ENCODE assay signal across 17 cellular contexts in genomic region chr9:636931-637591, GRCh38.
A peak's percentile ranks its signal among the peaks of the same experiment; 100 is the strongest.
DNase-seq lines count a peak whose midpoint lies in the region; ATAC-seq and TF ChIP-seq lines count a peak whose summit lies in the region.
"Had no signal": no experiment of that assay in that cellular context is flagged by ENCODE, and none has a peak within 500 bp of the region (broad histone marks: within the 10 kb centered on the region; RNA-seq: fewer than 3 reads in every experiment).

No MANE protein-coding gene starts in this region.

- TF ChIP-seq CTCF in OCI-LY3 (IDR thresholded peaks at IDR 0.05; ENCODE audit: low read depth, low read length), result no peak

- H3K9me3 ChIP-seq in OCI-LY3 (ENCODE audit: insufficient read depth, low read length), result peaks cover 7% of the 10 kb centered on the region; the same call in 1 of the 2 replicates
- H3K9me3 ChIP-seq: Caco-2 had no signal

- H3K27ac ChIP-seq in ACC112 (ENCODE audit: low read depth, low read length), result peak overlapping the region; percentile 26; the same call in 1 of the 2 replicates
- H3K27ac ChIP-seq in OCI-LY3 (ENCODE audit: low read length), result no peak overlapping the region
- peak overlapping the region; percentile 59 for H3K27ac ChIP-seq in epithelial cell of prostate

- H3K9me3 Mint-ChIP-seq in activated T-cell treated with anti-CD3 and anti-CD28 coated beads, Interleukin-2, amount 50 U/mL, for 24 hours, result no peaks in the 10 kb centered on the region

- H3K79me2 ChIP-seq in ACC112 (ENCODE audit: control insufficient read depth, insufficient read depth, low read length, unreplicated experiment) (no peaks in the 10 kb centered on the region), OCI-LY3 (ENCODE audit: low read length) (no peaks in the 10 kb centered on the region)

- ATAC-seq in GM18870 (IDR thresholded peaks at IDR 0.05; ENCODE audit: unreplicated experiment) (no peak), GM21737 (IDR thresholded peaks at IDR 0.05; ENCODE audit: unreplicated experiment) (no peak), GM21528 (IDR thresholded peaks at IDR 0.05; ENCODE audit: low FRiP score, unreplicated experiment) (no peak)
- ATAC-seq: GM12878, GM23338, PC-3 had no signal

- H3K4me3 ChIP-seq in ACC112 (ENCODE audit: low read depth, low read length), result no peak overlapping the region
- no peak overlapping the region for H3K4me3 ChIP-seq in OCI-LY3 (ENCODE audit: low read length)
- H3K4me3 ChIP-seq: GM12878, GM23338 had no signal

- DNase-seq in activated T-cell treated with anti-CD3 and anti-CD28 coated beads, Interleukin-2, amount 50 U/mL, for 24 hours, result no peak
- no peak for DNase-seq in activated T-cell treated with anti-CD3 and anti-CD28 coated beads, Interleukin-2, amount 50 U/mL, for 1 hour
- DNase-seq in epithelial cell of prostate (ENCODE audit: low read depth, low spot score), result no peak
- DNase-seq: Caco-2, DMS53, KBM-7, NCI-H1092, NCI-H2107, NCI-H69, PC-3 had no signal

- peaks cover 7% of the 10 kb centered on the region for H3K4me1 ChIP-seq in ACC112 (ENCODE audit: control insufficient read depth, insufficient read depth, low read length, unreplicated experiment)
- peaks cover 4% of the 10 kb centered on the region for H3K4me1 ChIP-seq in OCI-LY3 (ENCODE audit: low read length)

- H2AFZ ChIP-seq in ACC112 (ENCODE audit: low read length, unreplicated experiment) (peak overlapping the region; percentile 60), OCI-LY3 (ENCODE audit: low read depth, low read length) (0 out of 2 replicates have a peak overlapping the region, but pooled peaks have one; percentile 4)
- H2AFZ ChIP-seq: GM23338 had no signal

- H3K9ac ChIP-seq in OCI-LY3 (ENCODE audit: low read length), result no peak overlapping the region

- H3K36me3 Mint-ChIP-seq in activated T-cell treated with anti-CD3 and anti-CD28 coated beads, Interleukin-2, amount 50 U/mL, for 24 hours (ENCODE audit: low read depth), result no peaks in the 10 kb centered on the region

- no peaks in the 10 kb centered on the region for H3K36me3 ChIP-seq in ACC112 (ENCODE audit: insufficient read depth, low read length)
- no peaks in the 10 kb centered on the region for H3K36me3 ChIP-seq in OCI-LY3 (replicated peaks; ENCODE audit: low read depth, low read length)

- H3K27me3 ChIP-seq in ACC112 (ENCODE audit: insufficient read depth, low read length) (no peaks in the 10 kb centered on the region), OCI-LY3 (ENCODE audit: low read depth, low read length) (no peaks in the 10 kb centered on the region)

- H3K27ac Mint-ChIP-seq in activated T-cell treated with anti-CD3 and anti-CD28 coated beads, Interleukin-2, amount 50 U/mL, for 24 hours, result peak overlapping the region; percentile 31
- H3K27ac Mint-ChIP-seq: GM23338 had no signal

- no peak overlapping the region for H3K4me2 ChIP-seq in OCI-LY3 (ENCODE audit: low read length)
- H3K4me2 ChIP-seq: GM23338 had no signal

- H4K20me1 ChIP-seq in OCI-LY3 (ENCODE audit: insufficient read depth, low read length), result no peaks in the 10 kb centered on the region

- H3K4me3 Mint-ChIP-seq in activated T-cell treated with anti-CD3 and anti-CD28 coated beads, Interleukin-2, amount 50 U/mL, for 24 hours, result no peak overlapping the region
- H3K4me3 Mint-ChIP-seq: GM23338 had no signal

- H3K4me1 Mint-ChIP-seq in activated T-cell treated with anti-CD3 and anti-CD28 coated beads, Interleukin-2, amount 50 U/mL, for 24 hours (ENCODE audit: low read depth), result peaks cover 20% of the 10 kb centered on the region

- no peaks in the 10 kb centered on the region for H3K27me3 Mint-ChIP-seq in activated T-cell treated with anti-CD3 and anti-CD28 coated beads, Interleukin-2, amount 50 U/mL, for 24 hours
